In the genomic region with DNA sequence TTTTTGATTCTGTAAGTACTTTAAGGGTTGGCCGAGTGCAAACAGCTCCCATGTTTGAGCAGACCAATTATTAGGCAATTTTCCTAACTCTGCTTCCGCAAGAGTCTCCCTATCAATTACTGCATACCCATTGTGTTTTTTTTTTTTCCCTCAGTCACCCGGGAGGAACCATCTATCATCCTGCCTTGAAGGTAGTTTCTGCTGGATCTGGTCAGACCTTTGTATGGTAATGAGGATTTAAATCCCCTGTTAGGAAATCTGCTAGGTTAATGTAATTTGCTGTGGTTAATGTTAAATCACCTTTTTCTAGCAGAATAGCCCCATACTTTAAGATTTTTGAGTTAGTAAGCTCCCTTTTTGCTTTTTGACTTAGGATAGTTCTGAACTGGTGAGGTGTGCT, we compare ENCODE assay signal across 14 cellular contexts. TPM values are rescaled to one million over a fixed set of nuclear protein-coding genes. Genes with fewer than 3 reads are reported as not detected.
DNase-seq lines count a peak whose midpoint lies in the region; ATAC-seq and TF ChIP-seq lines count a peak whose summit lies in the region.
"Had no signal": no experiment of that assay in that cellular context is flagged by ENCODE, and none has a peak within 500 bp of the region (broad histone marks: within the 10 kb centered on the region; RNA-seq: fewer than 3 reads in every experiment).

No MANE protein-coding gene starts in this region.

- H3K4me2 ChIP-seq in osteoblast (ENCODE audit: insufficient read depth, low read length), result no peak overlapping the region

- DNase-seq in NCI-H1417 (lab: John Stamatoyannopoulos, UW) (peak in 2 of 3 experiments; percentile 7 to 77), NCI-H146 treated with DMSO at 0.1 percent for 48 hours (lab: John Stamatoyannopoulos, UW; ENCODE audit: unreplicated experiment) (peak; percentile 58), endodermal cell (no peak), osteoblast (ENCODE audit: insufficient read length, low spot score, missing footprints) (peak; percentile 14), aorta (no peak), T1000 (lab: John Stamatoyannopoulos, UW) (no peak)
- DNase-seq: C1 segment of cervical spinal cord; CD4-positive, alpha-beta T cell; DMS79; GM23248 had no signal

- no peaks in the 10 kb centered on the region for H3K27me3 Mint-ChIP-seq in endodermal cell (ENCODE audit: insufficient read depth)
- H3K27me3 Mint-ChIP-seq: B cell; CD4-positive, alpha-beta T cell had no signal

- peaks cover under 1% of the 10 kb centered on the region for H3K9me3 ChIP-seq in endodermal cell (ENCODE audit: control insufficient read depth, low read length)
- no peaks in the 10 kb centered on the region for H3K9me3 ChIP-seq in osteoblast (ENCODE audit: low read depth, low read length)
- peaks cover 3% of the 10 kb centered on the region for H3K9me3 ChIP-seq in aorta (ENCODE audit: control insufficient read depth, low read length)

- no peaks in the 10 kb centered on the region for H3K79me2 ChIP-seq in osteoblast (ENCODE audit: insufficient read depth, low read length)

- no peaks in the 10 kb centered on the region for H4K20me1 ChIP-seq in osteoblast (ENCODE audit: insufficient read depth, low read length)

- H2AFZ ChIP-seq in osteoblast (ENCODE audit: low read length), result no peak overlapping the region
- H2AFZ ChIP-seq: GM23248 had no signal

- H3K4me3 Mint-ChIP-seq in endodermal cell, result peak overlapping the region; percentile 14
- H3K4me3 Mint-ChIP-seq: B cell; CD4-positive, alpha-beta T cell had no signal

- H3K27ac Mint-ChIP-seq in endodermal cell, result peak overlapping the region; percentile 85
- H3K27ac Mint-ChIP-seq: B cell; CD4-positive, alpha-beta T cell had no signal

- H3K4me1 Mint-ChIP-seq in endodermal cell, result peaks cover 21% of the 10 kb centered on the region
- H3K4me1 Mint-ChIP-seq: B cell had no signal

- peaks cover 21% of the 10 kb centered on the region for H3K9me3 Mint-ChIP-seq in endodermal cell

- ATAC-seq in HG02571 (IDR thresholded peaks at IDR 0.05; ENCODE audit: unreplicated experiment), result no peak
- no peak for ATAC-seq in aorta (ENCODE audit: low FRiP score)
- ATAC-seq: GM12878, HCT116 had no signal

- H3K4me1 ChIP-seq in endodermal cell (ENCODE audit: control insufficient read depth, insufficient read depth, low read length) (no peaks in the 10 kb centered on the region), osteoblast (ENCODE audit: insufficient read depth, low read length) (no peaks in the 10 kb centered on the region), aorta (ENCODE audit: control insufficient read depth in 1 of 2, insufficient read depth in 2 of 2, low read length in 2 of 2) (no peaks in the 10 kb centered on the region)

- TF ChIP-seq CTCF in endodermal cell (conservative IDR thresholded peaks at IDR 0.05) (no peak), osteoblast (IDR thresholded peaks at IDR 0.05; ENCODE audit: extremely low read depth, low read depth, low read length) (no peak)

- H3K9ac ChIP-seq in endodermal cell (ENCODE audit: extremely low read depth, low read length, poor library complexity, severe bottlenecking), result no peak overlapping the region
- H3K9ac ChIP-seq: GM23248 had no signal

- 65% methylated on average over 3 of the region's 3 CpGs; no CpG with 5 or more reads in 1 of the 2 experiments for WGBS in endodermal cell (ENCODE audit: insufficient coverage in 1 of 2, insufficient read length in 1 of 2), 2 experiments
- 73 to 78% methylated on average over 3 of the region's 3 CpGs for WGBS in aorta, 2 donors

- H3K27ac ChIP-seq in endodermal cell (ENCODE audit: low read depth, low read length) (no peak overlapping the region), osteoblast (ENCODE audit: low read depth, low read length) (no peak overlapping the region), aorta (ENCODE audit: low read depth in 1 of 2, low read length in 2 of 2) (no peak overlapping the region)
- H3K27ac ChIP-seq: GM23248 had no signal

- intact Hi-C loops in aorta (cut with DNase I), result no loop called here

- H3K4me3 ChIP-seq in endodermal cell (ENCODE audit: low read length) (no peak overlapping the region), osteoblast (ENCODE audit: insufficient read depth, low read length) (no peak overlapping the region), aorta (ENCODE audit: low read length in 2 of 2) (no peak overlapping the region)
- H3K4me3 ChIP-seq: GM12878, GM23248 had no signal

- no peaks in the 10 kb centered on the region for H3K36me3 ChIP-seq in endodermal cell (ENCODE audit: control insufficient read depth, insufficient read depth, low read length)
- no peaks in the 10 kb centered on the region for H3K36me3 ChIP-seq in osteoblast (ENCODE audit: insufficient read depth, low read length)
- peaks cover 0 to 2% of the 10 kb centered on the region in 2 donors for H3K36me3 ChIP-seq in aorta (ENCODE audit: control insufficient read depth in 1 of 2, insufficient read depth in 2 of 2, low read length in 1 of 2)

- peaks cover 30% of the 10 kb centered on the region for H3K36me3 Mint-ChIP-seq in endodermal cell (ENCODE audit: low read depth)

- H3K27me3 ChIP-seq in endodermal cell (ENCODE audit: control insufficient read depth, insufficient read depth, low read length, poor library complexity, severe bottlenecking) (no peaks in the 10 kb centered on the region), osteoblast (ENCODE audit: insufficient read depth, low read length) (no peaks in the 10 kb centered on the region), aorta (ENCODE audit: control insufficient read depth in 1 of 2, insufficient read depth in 2 of 2, low read length in 1 of 2) (no peaks in the 10 kb centered on the region)

RNA-seq across cellular contexts. Expression of a gene that starts 40.8 kb away (rescaled TPM):
- total RNA-seq in endodermal cell (10 to 100 TPM in 1 of 2 donors, 1 to 10 TPM in 1; 9.9 to 11.8 TPM), osteoblast (23.9 and 24.5 TPM in 2 replicates), aorta (10 to 100 TPM; 10.4 to 11.5 TPM)
- 12.8 TPM for polyA plus RNA-seq in endodermal cell (2013, experiment 1 of 2)
- 14.5 TPM for polyA plus RNA-seq in endodermal cell (2013, experiment 2 of 2)
- polyA plus RNA-seq in aorta, result 1 to 10 TPM; 6.6 to 7.0 TPM

Comparison
In these comparisons a context has a peak if more than half of its experiments do, and no peak if none do; other contexts are left out.
1. DNase-seq: peak in NCI-H1417 (2 of 3), NCI-H146 treated with DMSO at 0.1 percent for 48 hours (single experiment) and osteoblast (single experiment); none in endodermal cell (single experiment), aorta (0 of 2) and T1000 (single experiment).